1 cellular context compared by ENCODE assay signal in the genomic region with DNA sequence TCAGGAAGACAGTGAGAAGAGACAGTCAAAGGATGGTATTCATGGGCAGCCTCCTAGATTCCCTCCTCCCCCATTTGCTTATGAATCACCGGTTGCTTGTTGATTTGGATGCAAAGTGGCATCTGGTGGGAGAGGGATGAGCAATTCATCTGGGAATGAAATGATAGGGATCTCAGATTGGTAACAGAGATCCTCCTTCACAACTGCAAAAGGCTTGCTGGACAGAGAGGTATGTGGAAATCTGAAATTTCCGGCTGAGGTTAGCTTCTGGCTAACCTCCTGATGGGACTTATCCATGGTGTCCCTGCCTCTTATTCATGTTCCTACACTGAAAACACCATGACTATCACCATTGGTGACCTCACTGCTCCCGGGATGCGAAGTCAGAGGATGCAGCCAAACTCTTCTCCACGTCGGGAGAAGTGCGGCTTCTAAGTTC.
A peak's percentile ranks its signal among the peaks of the same experiment; 100 is the strongest.
TF ChIP-seq lines count a peak whose summit lies in the region.

No MANE protein-coding gene starts in this region.

TF ChIP-seq in WTC11, 78 proteins besides CTCF, POLR2A, EP300 and RAD21 (continued from another document):
- TF ChIP-seq ETV6 (CRISPR knock-in tag; IDR thresholded peaks at IDR 0.05) (peak; percentile 68; the same call in 1 of the 2 replicates), SMAD3 (CRISPR knock-in tag; IDR thresholded peaks at IDR 0.05; ENCODE audit: borderline replicate concordance) (0 out of 2 replicates have a peak, but pooled peaks have one; percentile 43), RELA (CRISPR knock-in tag; IDR thresholded peaks at IDR 0.05; ENCODE audit: borderline replicate concordance) (no peak), FOXK1 (CRISPR knock-in tag; IDR thresholded peaks at IDR 0.05) (peak; percentile 28; the same call in 1 of the 2 replicates), GTF2I (CRISPR knock-in tag; conservative IDR thresholded peaks at IDR 0.05) (no peak), JAZF1 (CRISPR knock-in tag; IDR thresholded peaks at IDR 0.05) (no peak), ZNF232 (CRISPR knock-in tag; IDR thresholded peaks at IDR 0.05) (0 out of 2 replicates have a peak, but pooled peaks have one; percentile 45), NR3C1 (CRISPR knock-in tag; conservative IDR thresholded peaks at IDR 0.05; ENCODE audit: low read depth) (no peak), KAT7 (CRISPR knock-in tag; IDR thresholded peaks at IDR 0.05; ENCODE audit: borderline replicate concordance) (no peak)
- TF ChIP-seq, protein P1, sequence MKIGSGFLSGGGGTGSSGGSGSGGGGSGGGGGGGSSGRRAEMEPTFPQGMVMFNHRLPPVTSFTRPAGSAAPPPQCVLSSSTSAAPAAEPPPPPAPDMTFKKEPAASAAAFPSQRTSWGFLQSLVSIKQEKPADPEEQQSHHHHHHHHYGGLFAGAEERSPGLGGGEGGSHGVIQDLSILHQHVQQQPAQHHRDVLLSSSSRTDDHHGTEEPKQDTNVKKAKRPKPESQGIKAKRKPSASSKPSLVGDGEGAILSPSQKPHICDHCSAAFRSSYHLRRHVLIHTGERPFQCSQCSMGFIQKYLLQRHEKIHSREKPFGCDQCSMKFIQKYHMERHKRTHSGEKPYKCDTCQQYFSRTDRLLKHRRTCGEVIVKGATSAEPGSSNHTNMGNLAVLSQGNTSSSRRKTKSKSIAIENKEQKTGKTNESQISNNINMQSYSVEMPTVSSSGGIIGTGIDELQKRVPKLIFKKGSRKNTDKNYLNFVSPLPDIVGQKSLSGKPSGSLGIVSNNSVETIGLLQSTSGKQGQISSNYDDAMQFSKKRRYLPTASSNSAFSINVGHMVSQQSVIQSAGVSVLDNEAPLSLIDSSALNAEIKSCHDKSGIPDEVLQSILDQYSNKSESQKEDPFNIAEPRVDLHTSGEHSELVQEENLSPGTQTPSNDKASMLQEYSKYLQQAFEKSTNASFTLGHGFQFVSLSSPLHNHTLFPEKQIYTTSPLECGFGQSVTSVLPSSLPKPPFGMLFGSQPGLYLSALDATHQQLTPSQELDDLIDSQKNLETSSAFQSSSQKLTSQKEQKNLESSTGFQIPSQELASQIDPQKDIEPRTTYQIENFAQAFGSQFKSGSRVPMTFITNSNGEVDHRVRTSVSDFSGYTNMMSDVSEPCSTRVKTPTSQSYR (CRISPR knock-in tag; IDR thresholded peaks at IDR 0.05), result 0 out of 2 replicates have a peak, but pooled peaks have one; percentile 51
- TF ChIP-seq, protein P2, sequence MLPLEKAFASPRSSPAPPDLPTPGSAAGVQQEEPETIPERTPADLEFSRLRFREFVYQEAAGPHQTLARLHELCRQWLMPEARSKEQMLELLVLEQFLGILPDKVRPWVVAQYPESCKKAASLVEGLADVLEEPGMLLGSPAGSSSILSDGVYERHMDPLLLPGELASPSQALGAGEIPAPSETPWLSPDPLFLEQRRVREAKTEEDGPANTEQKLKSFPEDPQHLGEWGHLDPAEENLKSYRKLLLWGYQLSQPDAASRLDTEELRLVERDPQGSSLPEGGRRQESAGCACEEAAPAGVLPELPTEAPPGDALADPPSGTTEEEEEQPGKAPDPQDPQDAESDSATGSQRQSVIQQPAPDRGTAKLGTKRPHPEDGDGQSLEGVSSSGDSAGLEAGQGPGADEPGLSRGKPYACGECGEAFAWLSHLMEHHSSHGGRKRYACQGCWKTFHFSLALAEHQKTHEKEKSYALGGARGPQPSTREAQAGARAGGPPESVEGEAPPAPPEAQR (CRISPR knock-in tag; IDR thresholded peaks at IDR 0.05), result no peak; the same call in 1 of the 2 replicates
- TF ChIP-seq, protein P3, sequence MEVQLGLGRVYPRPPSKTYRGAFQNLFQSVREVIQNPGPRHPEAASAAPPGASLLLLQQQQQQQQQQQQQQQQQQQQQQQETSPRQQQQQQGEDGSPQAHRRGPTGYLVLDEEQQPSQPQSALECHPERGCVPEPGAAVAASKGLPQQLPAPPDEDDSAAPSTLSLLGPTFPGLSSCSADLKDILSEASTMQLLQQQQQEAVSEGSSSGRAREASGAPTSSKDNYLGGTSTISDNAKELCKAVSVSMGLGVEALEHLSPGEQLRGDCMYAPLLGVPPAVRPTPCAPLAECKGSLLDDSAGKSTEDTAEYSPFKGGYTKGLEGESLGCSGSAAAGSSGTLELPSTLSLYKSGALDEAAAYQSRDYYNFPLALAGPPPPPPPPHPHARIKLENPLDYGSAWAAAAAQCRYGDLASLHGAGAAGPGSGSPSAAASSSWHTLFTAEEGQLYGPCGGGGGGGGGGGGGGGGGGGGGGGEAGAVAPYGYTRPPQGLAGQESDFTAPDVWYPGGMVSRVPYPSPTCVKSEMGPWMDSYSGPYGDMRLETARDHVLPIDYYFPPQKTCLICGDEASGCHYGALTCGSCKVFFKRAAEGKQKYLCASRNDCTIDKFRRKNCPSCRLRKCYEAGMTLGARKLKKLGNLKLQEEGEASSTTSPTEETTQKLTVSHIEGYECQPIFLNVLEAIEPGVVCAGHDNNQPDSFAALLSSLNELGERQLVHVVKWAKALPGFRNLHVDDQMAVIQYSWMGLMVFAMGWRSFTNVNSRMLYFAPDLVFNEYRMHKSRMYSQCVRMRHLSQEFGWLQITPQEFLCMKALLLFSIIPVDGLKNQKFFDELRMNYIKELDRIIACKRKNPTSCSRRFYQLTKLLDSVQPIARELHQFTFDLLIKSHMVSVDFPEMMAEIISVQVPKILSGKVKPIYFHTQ (CRISPR knock-in tag; IDR thresholded peaks at IDR 0.05), result 0 out of 2 replicates have a peak, but pooled peaks have one; percentile 52
- TF ChIP-seq, protein P4, sequence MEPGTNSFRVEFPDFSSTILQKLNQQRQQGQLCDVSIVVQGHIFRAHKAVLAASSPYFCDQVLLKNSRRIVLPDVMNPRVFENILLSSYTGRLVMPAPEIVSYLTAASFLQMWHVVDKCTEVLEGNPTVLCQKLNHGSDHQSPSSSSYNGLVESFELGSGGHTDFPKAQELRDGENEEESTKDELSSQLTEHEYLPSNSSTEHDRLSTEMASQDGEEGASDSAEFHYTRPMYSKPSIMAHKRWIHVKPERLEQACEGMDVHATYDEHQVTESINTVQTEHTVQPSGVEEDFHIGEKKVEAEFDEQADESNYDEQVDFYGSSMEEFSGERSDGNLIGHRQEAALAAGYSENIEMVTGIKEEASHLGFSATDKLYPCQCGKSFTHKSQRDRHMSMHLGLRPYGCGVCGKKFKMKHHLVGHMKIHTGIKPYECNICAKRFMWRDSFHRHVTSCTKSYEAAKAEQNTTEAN (CRISPR knock-in tag; IDR thresholded peaks at IDR 0.05), result 0 out of 2 replicates have a peak, but pooled peaks have one; percentile 54
- TF ChIP-seq, protein P5, sequence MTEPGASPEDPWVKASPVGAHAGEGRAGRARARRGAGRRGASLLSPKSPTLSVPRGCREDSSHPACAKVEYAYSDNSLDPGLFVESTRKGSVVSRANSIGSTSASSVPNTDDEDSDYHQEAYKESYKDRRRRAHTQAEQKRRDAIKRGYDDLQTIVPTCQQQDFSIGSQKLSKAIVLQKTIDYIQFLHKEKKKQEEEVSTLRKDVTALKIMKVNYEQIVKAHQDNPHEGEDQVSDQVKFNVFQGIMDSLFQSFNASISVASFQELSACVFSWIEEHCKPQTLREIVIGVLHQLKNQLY (CRISPR knock-in tag; IDR thresholded peaks at IDR 0.05), result no peak
TF ChIP-seq in WTC11: peak in this region for 11.
